ENCODE assay signal across 7 cellular contexts in genomic region chr12:21501258-21502163, GRCh38. TPM values are rescaled to one million over a fixed set of nuclear protein-coding genes. Genes with fewer than 3 reads are reported as not detected.
A peak's percentile ranks its signal among the peaks of the same experiment; 100 is the strongest.
DNase-seq lines count a peak whose midpoint lies in the region; ATAC-seq and TF ChIP-seq lines count a peak whose summit lies in the region.

Gene GOLT1B (plus strand): TSS chr12:21501789. CDS start chr12:21501924, 135 bp downstream.
Gene RECQL (minus strand): TSS chr12:21501635. CDS start chr12:21499570, 2,065 bp downstream.

- no peaks in the 10 kb centered on the region for H3K9me2 ChIP-seq in hepatocyte (replicated peaks; ENCODE audit: insufficient read depth)

- peak within 1 kb of the TSS; percentile 85 for H3K4me2 ChIP-seq in hepatocyte

- H3K4me1 ChIP-seq in hepatocyte (ENCODE audit: insufficient read depth): peaks cover 15% of the 10 kb centered on the region

- peak within 1 kb of the TSS; percentile 61 for H3K4me3 ChIP-seq in hepatocyte

- peak within 1 kb of the TSS; percentile 80 for H2AFZ ChIP-seq in hepatocyte

- TF ChIP-seq CTCF in hepatocyte (IDR thresholded peaks at IDR 0.05; ENCODE audit: poor library complexity): no peak

- ATAC-seq in GM18511 (IDR thresholded peaks at IDR 0.05; ENCODE audit: unreplicated experiment) (peak; percentile 99), HG03025 (IDR thresholded peaks at IDR 0.05; ENCODE audit: low FRiP score, unreplicated experiment) (peak; percentile 99)

- peaks cover 13% of the 10 kb centered on the region for H4K20me1 ChIP-seq in hepatocyte (ENCODE audit: insufficient read depth, poor library complexity, severe bottlenecking)

- no peaks in the 10 kb centered on the region for H3K9me3 ChIP-seq in hepatocyte (ENCODE audit: low read depth)

- H3K27me3 ChIP-seq in hepatocyte: no peaks in the 10 kb centered on the region

- under 1% methylated on average over 54 of the region's 61 CpGs for WGBS in hepatocyte (ENCODE audit: low lambda C conversion rate, missing lambda C conversion rate)

- no peaks in the 10 kb centered on the region for H3K36me3 ChIP-seq in hepatocyte (replicated peaks; ENCODE audit: insufficient read depth, low read depth)

- peaks cover 64% of the 10 kb centered on the region for H3K79me2 ChIP-seq in hepatocyte

- H3K27ac ChIP-seq in hepatocyte: peak within 1 kb of the TSS; percentile 89

- DNase-seq in NCI-H2029 treated with DMSO at 0.1 percent for 48 hours (lab: John Stamatoyannopoulos, UW) (peak; percentile 96), T-helper 9 cell (peak; percentile 76), astrocyte of the hippocampus (ENCODE audit: low read depth, low spot score) (peak; percentile 98), hepatocyte (ENCODE audit: low spot score) (peak; percentile 96), renal cortical epithelial cell (ENCODE audit: low read depth) (peak; percentile 98)

RNA-seq across cellular contexts. Expression of gene GOLT1B, which starts in this region (rescaled TPM):
- total RNA-seq in hepatocyte: 55.0 and 60.8 TPM in 2 replicates
- 37.6 and 41.2 TPM in 2 replicates for polyA plus RNA-seq in hepatocyte
- 47.5 and 89.3 TPM in 2 replicates for total RNA-seq in renal cortical epithelial cell

RNA-seq across cellular contexts. Expression of gene RECQL, which starts in this region (rescaled TPM):
- total RNA-seq in hepatocyte (40.6 and 43.7 TPM in 2 replicates), renal cortical epithelial cell (40.7 and 62.0 TPM in 2 replicates)
- polyA plus RNA-seq in hepatocyte: 15.5 and 18.0 TPM in 2 replicates

Comparison
In these comparisons a context has a peak if more than half of its experiments do, and no peak if none do; other contexts are left out.
1. Peak in every context shown above with its lines: DNase-seq, ATAC-seq, H3K4me3 ChIP-seq and H3K27ac ChIP-seq.